8 cellular contexts compared by ENCODE assay signal in the genomic region with DNA sequence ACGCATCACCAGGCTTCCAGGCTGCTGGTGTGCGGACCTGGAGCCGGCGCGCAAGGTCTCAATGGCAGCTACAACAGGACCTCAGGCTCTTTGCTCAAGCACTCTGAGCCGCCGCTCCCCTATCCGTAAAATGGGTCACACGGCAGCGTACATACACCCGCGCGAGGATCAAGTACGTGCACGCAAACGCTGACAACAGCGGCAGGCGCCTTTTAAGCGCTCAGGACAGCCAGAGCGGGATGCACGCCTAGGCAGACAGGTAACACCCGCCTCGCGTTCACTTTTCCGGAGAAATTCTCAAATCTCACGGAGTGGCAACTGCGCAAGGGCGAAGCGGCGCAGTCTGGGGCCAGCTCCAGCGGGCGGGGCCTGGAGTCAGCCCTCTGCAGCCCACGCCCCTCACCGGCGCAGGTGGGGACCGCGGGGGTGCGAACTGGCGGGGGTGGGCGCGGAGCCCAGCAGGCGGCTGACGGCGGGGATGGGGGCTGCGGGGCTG. TPM values are rescaled to one million over a fixed set of nuclear protein-coding genes. Genes with fewer than 3 reads are reported as not detected.
A peak's percentile ranks its signal among the peaks of the same experiment; 100 is the strongest.
DNase-seq lines count a peak whose midpoint lies in the region; ATAC-seq lines count a peak whose summit lies in the region.

No MANE protein-coding gene starts in this region.

- H3K4me2 ChIP-seq in mesendoderm (ENCODE audit: low read length) = peak overlapping the region; percentile 73

- WGBS in mesendoderm (ENCODE audit: extremely low coverage, insufficient coverage, low lambda C conversion rate) = no CpG with 5 or more reads among the region's 45 CpGs

- H3K79me1 ChIP-seq in mesendoderm (ENCODE audit: low read length) = peaks cover 15% of the 10 kb centered on the region

- peak overlapping the region; percentile 89 for H3K56ac ChIP-seq in mesendoderm (ENCODE audit: low read length)

- H3K4ac ChIP-seq in mesendoderm (ENCODE audit: low read depth, low read length) = peak overlapping the region; percentile 65

- H3K23ac ChIP-seq in mesendoderm (ENCODE audit: low read length) = no peak overlapping the region

- no peak overlapping the region for H2BK120ac ChIP-seq in mesendoderm (ENCODE audit: low read depth, low read length)

- peaks cover 4 to 21% of the 10 kb centered on the region in 2 donors for H3K4me1 ChIP-seq in duodenal mucosa (ENCODE audit: control insufficient read depth in 1 of 2, insufficient read depth in 2 of 2, low read length in 2 of 2)
- no peaks in the 10 kb centered on the region for H3K4me1 ChIP-seq in mesendoderm (ENCODE audit: control insufficient read depth, low read depth, low read length)

- H2BK15ac ChIP-seq in mesendoderm (replicated peaks; ENCODE audit: low read depth) = no peak overlapping the region

- no peak overlapping the region for H4K8ac ChIP-seq in mesendoderm (ENCODE audit: low read depth, low read length)

- peak; percentile 75 for ATAC-seq in HG02885 (IDR thresholded peaks at IDR 0.05; ENCODE audit: poor library complexity, unreplicated experiment)

- H3K27ac ChIP-seq in duodenal mucosa (ENCODE audit: low read depth, low read length) (peak overlapping the region; percentile 25), mesendoderm (ENCODE audit: low read depth, low read length) (no peak overlapping the region)

- H2BK5ac ChIP-seq in mesendoderm (ENCODE audit: low read length) = no peak overlapping the region

- H3K27me3 ChIP-seq in duodenal mucosa (ENCODE audit: control insufficient read depth in 1 of 2, insufficient read depth in 2 of 2, low read length in 2 of 2) (no peaks in the 10 kb centered on the region), mesendoderm (ENCODE audit: insufficient read depth, low read length, poor library complexity) (no peaks in the 10 kb centered on the region)

- H4K5ac ChIP-seq in mesendoderm (ENCODE audit: low read length) = no peak overlapping the region

- peak; percentile 3 for DNase-seq in NCI-H2107 treated with DMSO at 0.1 percent for 48 hours (lab: John Stamatoyannopoulos, UW; ENCODE audit: unreplicated experiment)
- DNase-seq in NCI-H2107 (lab: John Stamatoyannopoulos, UW) = no peak
- peak; percentile 62 for DNase-seq in NCI-H2171 (lab: John Stamatoyannopoulos, UW)
- DNase-seq in activated CD4-positive, alpha-beta T cell treated with anti-CD3 and anti-CD28 coated beads, Interleukin-2, amount 50 U/mL, for 4 hours = peak; percentile 75 to 78
- DNase-seq in mesendoderm = peak; percentile 79
- DNase-seq in stimulated activated CD8-positive, alpha-beta memory T cell treated with anti-CD3 and anti-CD28 coated beads, Interleukin-12 subunit alpha, Interleukin-12 subunit beta, amount 100 ng/mL, for 24 hours (ENCODE audit: extremely low read depth) = peak; percentile 42

- H3K79me2 ChIP-seq in mesendoderm (ENCODE audit: control insufficient read depth, insufficient read depth, low read length) = peaks cover 20% of the 10 kb centered on the region

- H3K4me3 ChIP-seq in duodenal mucosa (ENCODE audit: low read depth in 1 of 2, low read length in 2 of 2) (peak overlapping the region; percentile 90 to 92), mesendoderm (ENCODE audit: low read length) (peak overlapping the region; percentile 78)

- peaks cover 3% of the 10 kb centered on the region in 2 donors for H3K36me3 ChIP-seq in duodenal mucosa (ENCODE audit: control insufficient read depth in 1 of 2, insufficient read depth in 2 of 2, low read length in 2 of 2)
- H3K36me3 ChIP-seq in mesendoderm (ENCODE audit: control insufficient read depth, insufficient read depth, low read length) = no peaks in the 10 kb centered on the region

- no peak overlapping the region for H2AK5ac ChIP-seq in mesendoderm (ENCODE audit: low read length)

- peak overlapping the region; percentile 73 for H3K18ac ChIP-seq in mesendoderm (ENCODE audit: low read length)

- H3K9ac ChIP-seq in duodenal mucosa (ENCODE audit: low read depth in 1 of 2, low read length in 2 of 2) (peak overlapping the region; percentile 71 to 74), mesendoderm (ENCODE audit: low read length) (peak overlapping the region; percentile 82)

- no peaks in the 10 kb centered on the region for H3K9me3 ChIP-seq in duodenal mucosa (ENCODE audit: control insufficient read depth in 1 of 2, low read length in 2 of 2)

RNA-seq across cellular contexts. Expression of a gene that starts 0.5 kb away (rescaled TPM):
- 16.7 TPM for polyA plus RNA-seq in mesendoderm (2013, experiment 1 of 2)
- 17.5 TPM for polyA plus RNA-seq in mesendoderm (2013, experiment 2 of 2)

RNA-seq across cellular contexts. Expression of a gene that starts 35.5 kb away (rescaled TPM):
- 0.69 TPM for polyA plus RNA-seq in mesendoderm (2013, experiment 1 of 2)
- polyA plus RNA-seq in mesendoderm (2013, experiment 2 of 2) = 0.60 TPM
